8 cellular contexts compared by ENCODE assay signal in the genomic region with DNA sequence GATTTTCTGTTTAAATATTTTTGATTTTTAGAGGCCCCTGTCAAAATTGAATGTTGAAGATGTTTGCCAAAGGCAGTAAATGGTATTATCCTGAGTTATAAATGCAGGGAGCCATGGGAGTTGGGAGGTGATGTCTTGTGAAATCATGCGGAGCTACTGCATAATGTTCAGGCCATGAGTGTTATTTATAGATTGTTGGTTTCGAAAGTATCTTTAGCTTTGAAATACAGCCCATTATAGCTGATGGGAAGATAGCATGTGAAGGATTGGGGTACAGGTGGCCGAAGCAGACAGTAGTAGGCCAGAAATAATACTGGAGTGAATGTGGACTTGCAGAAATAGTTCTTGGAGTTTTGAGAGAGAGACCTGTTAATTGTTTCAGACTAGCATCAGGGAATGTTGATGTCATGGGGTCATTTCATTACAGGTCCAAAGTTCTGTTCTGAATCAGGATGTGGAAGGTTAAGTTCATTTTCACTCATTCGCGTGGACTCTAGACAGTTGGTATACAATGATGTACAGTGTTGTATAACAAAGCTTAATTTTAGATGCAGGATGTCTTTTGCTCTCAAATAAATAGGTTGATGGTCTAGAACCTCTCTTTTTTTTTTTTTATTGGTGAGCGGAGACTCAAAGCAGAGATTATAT. TPM values are rescaled to one million over a fixed set of nuclear protein-coding genes. Genes with fewer than 3 reads are reported as not detected.
DNase-seq lines count a peak whose midpoint lies in the region; ATAC-seq and TF ChIP-seq lines count a peak whose summit lies in the region.

No MANE protein-coding gene starts in this region.

- H3K36me3 Mint-ChIP-seq in brain = peaks cover 58% of the 10 kb centered on the region
- peaks cover 21% of the 10 kb centered on the region for H3K36me3 Mint-ChIP-seq in memory B cell
- peaks cover 33% of the 10 kb centered on the region for H3K36me3 Mint-ChIP-seq in type B pancreatic cell

- H3K27me3 ChIP-seq in heart left ventricle = no peaks in the 10 kb centered on the region

- H3K4me3 ChIP-seq in heart left ventricle = no peak overlapping the region

- H3K4me3 Mint-ChIP-seq in brain (peak overlapping the region; percentile 29 to 85 (median 51)), memory B cell (peak overlapping the region; percentile 83), type B pancreatic cell (peak overlapping the region; percentile 64)

- H3K27me3 Mint-ChIP-seq in brain (peaks cover 16% of the 10 kb centered on the region), memory B cell (no peaks in the 10 kb centered on the region), type B pancreatic cell (no peaks in the 10 kb centered on the region)

- intact Hi-C loops in heart left ventricle (cut with DNase I) (loop anchor here in 2 of 10 donors (2.0 to 10.0 kb wide), 2 partner anchors 19 to 187 kb away; a partner anchor contains a TSS), Right ventricle myocardium inferior (cut with DNase I) (no loop called here)

- no peaks in the 10 kb centered on the region for H3K9me3 ChIP-seq in heart left ventricle

- DNase-seq in heart left ventricle (no peak), Right ventricle myocardium inferior (ENCODE audit: missing footprints) (no peak), memory B cell (ENCODE audit: low spot score in 2 of 2) (no peak), type B pancreatic cell (ENCODE audit: extremely low spot score, unreplicated experiment) (no peak), NCI-H1694 treated with DMSO at 0.1 percent for 48 hours (lab: John Stamatoyannopoulos, UW) (no peak), OCI-M1 (lab: John Stamatoyannopoulos, UW) (no peak)

- peak overlapping the region in 7 of 12 donors; percentile 10 to 78 (median 41) for H3K27ac ChIP-seq in heart left ventricle

- H3K4me1 Mint-ChIP-seq in brain (peaks cover 53% of the 10 kb centered on the region), memory B cell (peaks cover 45% of the 10 kb centered on the region), type B pancreatic cell (ENCODE audit: unreplicated experiment) (peaks cover 27% of the 10 kb centered on the region)

- whole genome bisulfite sequencing in heart left ventricle, 4 donors = 46 to 60% (median 58%) methylated on average over 6 of the region's 6 CpGs

- no peak for ATAC-seq in heart left ventricle
- ATAC-seq in Right ventricle myocardium inferior = no peak
- no peak for ATAC-seq in memory B cell (ENCODE audit: low read depth)
- ATAC-seq in GM19395 (IDR thresholded peaks at IDR 0.05; ENCODE audit: unreplicated experiment) = no peak

- H3K36me3 ChIP-seq in heart left ventricle = peaks cover 0 to 44% (median 38%) of the 10 kb centered on the region in 9 donors

- no peak for TF ChIP-seq POLR2A in heart left ventricle (IDR thresholded peaks at IDR 0.05)

- H3K27ac Mint-ChIP-seq in brain (peak overlapping the region in 3 of 5 experiments; percentile 49 to 95 (median 81)), memory B cell (peak overlapping the region; percentile 58), type B pancreatic cell (peak overlapping the region; percentile 77)

- no peak for TF ChIP-seq CTCF in heart left ventricle (IDR thresholded peaks at IDR 0.05)
- no peak for TF ChIP-seq CTCF in brain (conservative IDR thresholded peaks at IDR 0.05)
- no peak for TF ChIP-seq CTCF in type B pancreatic cell (conservative IDR thresholded peaks at IDR 0.05)

- peaks cover 17 to 58% (median 46%) of the 10 kb centered on the region in 12 donors for H3K4me1 ChIP-seq in heart left ventricle

- H3K9me3 Mint-ChIP-seq in brain (peaks cover 0 to 4% (median 0%) of the 10 kb centered on the region in 5 experiments), memory B cell (no peaks in the 10 kb centered on the region), type B pancreatic cell (no peaks in the 10 kb centered on the region)

RNA-seq across cellular contexts. Expression of a gene that starts 3.8 kb away (rescaled TPM):
- 100 to 1,000 TPM in 2 of 9 donors, 10 to 100 TPM in 7; 58.1 to 135 (median 69.1) TPM for total RNA-seq in heart left ventricle
- polyA plus RNA-seq in heart left ventricle = 100 to 1,000 TPM in 1 of 2 donors, 10 to 100 TPM in 1; 85.4 to 136 TPM
- total RNA-seq in Right ventricle myocardium inferior = 58.0 TPM
- polyA plus RNA-seq in brain (ENCODE audit: insufficient read depth, low read depth, low replicate concordance) = 130 TPM
- total RNA-seq in type B pancreatic cell (ENCODE audit: low replicate concordance) = 110 and 147 TPM in 2 replicates

RNA-seq across cellular contexts. Expression of a gene that starts 19.8 kb away (rescaled TPM):
- total RNA-seq in heart left ventricle (1 to 10 TPM; 1.3 to 6.4 (median 3.7) TPM), Right ventricle myocardium inferior (3.5 TPM), type B pancreatic cell (ENCODE audit: low replicate concordance) (6.5 and 6.6 TPM in 2 replicates)
- polyA plus RNA-seq in heart left ventricle (1 to 10 TPM in 1 of 2 donors, under 1 TPM in 1; 0.91 to 1.9 TPM), brain (ENCODE audit: insufficient read depth, low read depth, low replicate concordance) (21.5 TPM)
